Comparison of ENCODE assay signal across 9 cellular contexts in the genomic region with DNA sequence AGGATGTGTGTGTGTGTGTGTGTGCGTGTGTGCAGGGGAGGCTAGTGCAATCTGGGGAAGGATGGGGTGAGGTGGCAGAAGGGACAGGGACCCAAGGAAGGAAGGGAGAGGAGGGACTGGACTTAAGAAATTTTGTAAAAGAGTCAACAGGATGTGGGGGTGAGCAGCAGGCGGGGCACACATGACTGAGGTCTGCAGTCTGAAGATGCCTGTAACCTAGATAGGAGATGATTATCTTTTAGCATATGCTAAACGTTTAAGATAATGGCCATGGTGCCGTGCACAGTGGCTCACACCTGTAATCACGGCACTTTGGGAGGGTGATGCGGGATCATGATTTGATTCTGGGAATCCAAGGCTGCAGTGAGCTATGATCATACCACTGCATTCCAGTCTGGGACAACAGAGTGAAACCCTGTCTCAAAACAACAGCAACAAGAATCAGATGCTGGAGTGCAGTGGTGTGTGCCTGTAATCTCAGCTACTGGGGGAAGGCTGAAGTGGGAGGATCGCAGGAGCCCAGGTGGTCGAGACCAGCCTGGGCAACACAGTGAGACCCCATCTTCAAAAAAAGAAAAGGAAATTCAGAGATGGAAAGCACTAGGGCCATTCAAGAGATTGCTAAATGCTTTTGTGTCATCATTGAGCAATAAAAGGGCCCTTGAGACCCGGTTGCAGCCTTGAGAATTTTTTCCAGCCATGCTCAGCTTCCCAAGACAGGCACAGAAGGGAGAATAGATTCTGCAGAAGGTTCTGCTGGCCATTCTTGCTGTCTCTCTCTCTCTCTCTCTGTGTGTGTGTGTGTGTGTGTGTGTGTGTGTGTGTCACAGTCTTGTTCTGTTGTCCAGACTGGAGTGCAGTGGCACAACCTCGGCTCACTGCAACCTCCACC. TPM values are rescaled to one million over a fixed set of nuclear protein-coding genes. Genes with fewer than 3 reads are reported as not detected.
DNase-seq lines count a peak whose midpoint lies in the region; ATAC-seq, FAIRE-seq and TF ChIP-seq lines count a peak whose summit lies in the region.
"Had no signal": no experiment of that assay in that cellular context is flagged by ENCODE, and none has a peak within 500 bp of the region (broad histone marks: within the 10 kb centered on the region; RNA-seq: fewer than 3 reads in every experiment).

No MANE protein-coding gene starts in this region.

- DNase-seq in HCEC 1CT (peak; percentile 21), T-helper 2 cell (peak in 3 of 5 experiments; percentile 53 to 98 (median 67)), choroid plexus epithelial cell (ENCODE audit: low read depth) (peak; percentile 75), pancreas (no peak), GM20000 (ENCODE audit: low spot score) (no peak), HAP-1 (ENCODE audit: low spot score in 2 of 2) (no peak)
- DNase-seq: NCI-H1092 treated with DMSO at 0.1 percent for 48 hours had no signal

- intact Hi-C loops in pancreas (cut with DNase I), result no loop called here

- no peaks in the 10 kb centered on the region for H3K9me3 ChIP-seq in pancreas
- H3K9me3 ChIP-seq in HAP-1, result no peaks in the 10 kb centered on the region

- peaks cover 6 to 7% (median 6%) of the 10 kb centered on the region in 3 donors for H3K4me1 ChIP-seq in pancreas
- peaks cover 13% of the 10 kb centered on the region for H3K4me1 ChIP-seq in HAP-1

- H3K27ac ChIP-seq in skin epidermis (peak overlapping the region in 20 of 21 experiments; percentile 7 to 100 (median 66)), pancreas (peak overlapping the region in 1 of 4 donors; percentile 28)

- H3K27me3 ChIP-seq in pancreas (no peaks in the 10 kb centered on the region), HAP-1 (ENCODE audit: low read depth) (no peaks in the 10 kb centered on the region)

- no peak for FAIRE-seq in pancreas (lab: Jason Lieb, UNC)

- H3K4me3 ChIP-seq in choroid plexus epithelial cell (ENCODE audit: low read depth, low read length) (no peak overlapping the region), skin epidermis (no peak overlapping the region), pancreas (no peak overlapping the region), HAP-1 (no peak overlapping the region)

- ATAC-seq in pancreas (no peak), HG03520 (IDR thresholded peaks at IDR 0.05; ENCODE audit: unreplicated experiment) (no peak)

- 46 to 47% methylated on average over 10 of the region's 10 CpGs for WGBS in pancreas, 2 donors

- in situ Hi-C loops in HAP-1 (cut with MboI; ENCODE audit: low sequenced_read_pairs), result no loop called here

- H3K36me3 ChIP-seq in pancreas (no peaks in the 10 kb centered on the region), HAP-1 (replicated peaks) (no peaks in the 10 kb centered on the region)

- TF ChIP-seq CTCF in choroid plexus epithelial cell (conservative IDR thresholded peaks at IDR 0.05; ENCODE audit: low read depth, low read length), result no peak
- no peak for TF ChIP-seq CTCF in pancreas (IDR thresholded peaks at IDR 0.05)
- TF ChIP-seq CTCF in GM20000 (IDR thresholded peaks at IDR 0.05; ENCODE audit: extremely low read depth, missing control alignments), result no peak

RNA-seq across cellular contexts. Expression of a gene that starts 3.8 kb away (rescaled TPM):
- 10 to 100 TPM in 3 of 6 donors, 1 to 10 TPM in 3; 7.3 to 16.1 (median 10.8) TPM for total RNA-seq in pancreas
- 10 to 100 TPM; 28.2 to 36.9 TPM for polyA plus RNA-seq in pancreas

RNA-seq across cellular contexts. Expression of a gene that starts 15.4 kb away (rescaled TPM):
- total RNA-seq in pancreas, result 1 to 10 TPM in 2 of 6 donors, under 1 TPM in 4; 0.09 to 4.6 (median 0.70) TPM
- polyA plus RNA-seq in pancreas, result 1 to 10 TPM; 3.0 to 3.7 TPM

RNA-seq across cellular contexts. Expression of a gene that starts 59.4 kb away (rescaled TPM):
- 10 to 100 TPM in 2 of 6 donors, 1 to 10 TPM in 4; 1.2 to 21.3 (median 4.8) TPM for total RNA-seq in pancreas
- 1 to 10 TPM; 1.9 to 7.5 TPM for polyA plus RNA-seq in pancreas

Comparison
In these comparisons a context has a peak if more than half of its experiments do, and no peak if none do; other contexts are left out.
1. DNase-seq: peak in HCEC 1CT (single experiment), T-helper 2 cell (3 of 5) and choroid plexus epithelial cell (single experiment); none in pancreas (0 of 6), GM20000 (single experiment) and HAP-1 (0 of 2).